Comparison of ENCODE assay signal across 1 cellular context in genomic region chr19:29665215-29665825, GRCh38.
TF ChIP-seq lines count a peak whose summit lies in the region.

A gene with protein sequence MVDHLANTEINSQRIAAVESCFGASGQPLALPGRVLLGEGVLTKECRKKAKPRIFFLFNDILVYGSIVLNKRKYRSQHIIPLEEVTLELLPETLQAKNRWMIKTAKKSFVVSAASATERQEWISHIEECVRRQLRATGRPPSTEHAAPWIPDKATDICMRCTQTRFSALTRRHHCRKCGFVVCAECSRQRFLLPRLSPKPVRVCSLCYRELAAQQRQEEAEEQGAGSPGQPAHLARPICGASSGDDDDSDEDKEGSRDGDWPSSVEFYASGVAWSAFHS (plus strand): TSS chr19:29665461. CDS start chr19:29673840, 8,379 bp downstream.

TF ChIP-seq in HEK293, 187 proteins besides CTCF, POLR2A, EP300 and RAD21 (continued from another document):
- TF ChIP-seq, protein P1, sequence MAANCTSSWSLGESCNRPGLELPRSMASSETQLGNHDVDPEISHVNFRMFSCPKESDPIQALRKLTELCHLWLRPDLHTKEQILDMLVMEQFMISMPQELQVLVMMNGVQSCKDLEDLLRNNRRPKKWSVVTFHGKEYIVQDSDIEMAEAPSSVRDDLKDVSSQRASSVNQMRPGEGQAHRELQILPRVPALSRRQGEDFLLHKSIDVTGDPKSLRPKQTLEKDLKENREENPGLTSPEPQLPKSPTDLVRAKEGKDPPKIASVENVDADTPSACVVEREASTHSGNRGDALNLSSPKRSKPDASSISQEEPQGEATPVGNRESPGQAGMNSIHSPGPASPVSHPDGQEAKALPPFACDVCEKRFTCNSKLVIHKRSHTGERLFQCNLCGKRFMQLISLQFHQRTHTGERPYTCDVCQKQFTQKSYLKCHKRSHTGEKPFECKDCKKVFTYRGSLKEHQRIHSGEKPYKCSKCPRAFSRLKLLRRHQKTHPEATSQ (tag by site-specific recombination; IDR thresholded peaks at IDR 0.05) = peak; percentile 30; the same call in 1 of the 2 replicates
- no peak for TF ChIP-seq ZNF677 (tag by site-specific recombination; IDR thresholded peaks at IDR 0.05)
- 0 out of 2 replicates have a peak, but pooled peaks have one; percentile 16 for TF ChIP-seq ZBTB44 (tag by site-specific recombination; IDR thresholded peaks at IDR 0.05)
- TF ChIP-seq ZNF621 (tag by site-specific recombination; IDR thresholded peaks at IDR 0.05) = no peak
- TF ChIP-seq ZNF701 (tag by site-specific recombination; IDR thresholded peaks at IDR 0.05) = no peak
- TF ChIP-seq ZNF529 (tag by site-specific recombination; IDR thresholded peaks at IDR 0.05; ENCODE audit: insufficient replicate concordance) = no peak
- peak; percentile 54; the same call in 1 of the 2 replicates for TF ChIP-seq BCL11A (tag by site-specific recombination; IDR thresholded peaks at IDR 0.05; ENCODE audit: low read depth)
- no peak for TF ChIP-seq ZNF645 (tag by site-specific recombination; IDR thresholded peaks at IDR 0.05)
- TF ChIP-seq ZNF174 (tag by site-specific recombination; IDR thresholded peaks at IDR 0.05) = no peak
- TF ChIP-seq ZNF391 (tag by site-specific recombination; IDR thresholded peaks at IDR 0.05; ENCODE audit: borderline replicate concordance, low read depth) = peak; percentile 66; the same call in 1 of the 2 replicates
- no peak for TF ChIP-seq ZNF654 (tag by site-specific recombination; IDR thresholded peaks at IDR 0.05; ENCODE audit: low read depth)
- peak; percentile 31; the same call in 1 of the 2 replicates for TF ChIP-seq ZNF133 (tag by site-specific recombination; IDR thresholded peaks at IDR 0.05)
- TF ChIP-seq SCRT2 (tag by site-specific recombination; IDR thresholded peaks at IDR 0.05) = no peak
- TF ChIP-seq ZNF777 (tag by site-specific recombination; IDR thresholded peaks at IDR 0.05; ENCODE audit: borderline replicate concordance) = peak; percentile 59; the same call in 1 of the 2 replicates
- no peak for TF ChIP-seq SETDB1 (IDR thresholded peaks at IDR 0.05; ENCODE audit: insufficient read length, low read length)
- TF ChIP-seq ZNF518A (tag by site-specific recombination; conservative IDR thresholded peaks at IDR 0.05; ENCODE audit: low read depth) = no peak
- no peak for TF ChIP-seq ZNF837 (tag by site-specific recombination; IDR thresholded peaks at IDR 0.05)
- TF ChIP-seq HOXD13 (CRISPR knock-in tag; IDR thresholded peaks at IDR 0.05; ENCODE audit: borderline replicate concordance) = no peak
- TF ChIP-seq ZFP3 (tag by site-specific recombination; IDR thresholded peaks at IDR 0.05; ENCODE audit: low read depth) = no peak
- TF ChIP-seq ZSCAN23 (tag by site-specific recombination; IDR thresholded peaks at IDR 0.05) = no peak
- TF ChIP-seq ZNF26 (tag by site-specific recombination; IDR thresholded peaks at IDR 0.05) = no peak
- TF ChIP-seq ZNF155 (tag by site-specific recombination; IDR thresholded peaks at IDR 0.05) = no peak
- no peak for TF ChIP-seq TRIM28 (IDR thresholded peaks at IDR 0.05; ENCODE audit: borderline replicate concordance, low read length)
- TF ChIP-seq ZBTB21 (tag by site-specific recombination; IDR thresholded peaks at IDR 0.05) = no peak
- peak; percentile 88; the same call in 1 of the 2 replicates for TF ChIP-seq GLIS1 (tag by site-specific recombination; IDR thresholded peaks at IDR 0.05)
- no peak for TF ChIP-seq ZNF624 (tag by site-specific recombination; IDR thresholded peaks at IDR 0.05)
- TF ChIP-seq ZNF114 (tag by site-specific recombination; IDR thresholded peaks at IDR 0.05) = no peak
- peak; percentile 70; the same call in 1 of the 2 replicates for TF ChIP-seq GLIS2 (tag by site-specific recombination; IDR thresholded peaks at IDR 0.05)
- peak; percentile 66; the same call in 1 of the 2 replicates for TF ChIP-seq KLF8 (tag by site-specific recombination; IDR thresholded peaks at IDR 0.05)
- 0 out of 2 replicates have a peak, but pooled peaks have one; percentile 4 for TF ChIP-seq ZNF585B (tag by site-specific recombination; IDR thresholded peaks at IDR 0.05)
- no peak for TF ChIP-seq ZNF530 (tag by site-specific recombination; IDR thresholded peaks at IDR 0.05; ENCODE audit: low read depth)
- TF ChIP-seq ZNF423 (tag by site-specific recombination; IDR thresholded peaks at IDR 0.05) = peak; percentile 58; the same call in 1 of the 2 replicates
- no peak for TF ChIP-seq ZNF16 (tag by site-specific recombination; IDR thresholded peaks at IDR 0.05; ENCODE audit: low read depth)
- TF ChIP-seq SP7 (tag by site-specific recombination; IDR thresholded peaks at IDR 0.05) = no peak
- no peak for TF ChIP-seq EGR2 (tag by site-specific recombination; IDR thresholded peaks at IDR 0.05; ENCODE audit: low read depth)
- TF ChIP-seq SP3 (tag by site-specific recombination; IDR thresholded peaks at IDR 0.05) = peak; percentile 30; the same call in 1 of the 2 replicates
- peak; percentile 70 for TF ChIP-seq SP2 (tag by site-specific recombination; IDR thresholded peaks at IDR 0.05)
- no peak for TF ChIP-seq FEZF1 (tag by site-specific recombination; IDR thresholded peaks at IDR 0.05)
- no peak for TF ChIP-seq ZNF785 (tag by site-specific recombination; IDR thresholded peaks at IDR 0.05)
- TF ChIP-seq ZNF24 (tag by site-specific recombination; IDR thresholded peaks at IDR 0.05) = no peak
- TF ChIP-seq, protein P2, sequence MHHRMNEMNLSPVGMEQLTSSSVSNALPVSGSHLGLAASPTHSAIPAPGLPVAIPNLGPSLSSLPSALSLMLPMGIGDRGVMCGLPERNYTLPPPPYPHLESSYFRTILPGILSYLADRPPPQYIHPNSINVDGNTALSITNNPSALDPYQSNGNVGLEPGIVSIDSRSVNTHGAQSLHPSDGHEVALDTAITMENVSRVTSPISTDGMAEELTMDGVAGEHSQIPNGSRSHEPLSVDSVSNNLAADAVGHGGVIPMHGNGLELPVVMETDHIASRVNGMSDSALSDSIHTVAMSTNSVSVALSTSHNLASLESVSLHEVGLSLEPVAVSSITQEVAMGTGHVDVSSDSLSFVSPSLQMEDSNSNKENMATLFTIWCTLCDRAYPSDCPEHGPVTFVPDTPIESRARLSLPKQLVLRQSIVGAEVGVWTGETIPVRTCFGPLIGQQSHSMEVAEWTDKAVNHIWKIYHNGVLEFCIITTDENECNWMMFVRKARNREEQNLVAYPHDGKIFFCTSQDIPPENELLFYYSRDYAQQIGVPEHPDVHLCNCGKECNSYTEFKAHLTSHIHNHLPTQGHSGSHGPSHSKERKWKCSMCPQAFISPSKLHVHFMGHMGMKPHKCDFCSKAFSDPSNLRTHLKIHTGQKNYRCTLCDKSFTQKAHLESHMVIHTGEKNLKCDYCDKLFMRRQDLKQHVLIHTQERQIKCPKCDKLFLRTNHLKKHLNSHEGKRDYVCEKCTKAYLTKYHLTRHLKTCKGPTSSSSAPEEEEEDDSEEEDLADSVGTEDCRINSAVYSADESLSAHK (tag by site-specific recombination; IDR thresholded peaks at IDR 0.05) = no peak
- TF ChIP-seq ZBTB8A (tag by site-specific recombination; IDR thresholded peaks at IDR 0.05) = peak; percentile 99
- no peak for TF ChIP-seq ZNF302 (tag by site-specific recombination; IDR thresholded peaks at IDR 0.05; ENCODE audit: low read depth)
- no peak for TF ChIP-seq ZNF157 (tag by site-specific recombination; IDR thresholded peaks at IDR 0.05)
- no peak for TF ChIP-seq ZNF2 (tag by site-specific recombination; IDR thresholded peaks at IDR 0.05)
- no peak for TF ChIP-seq ZNF280D (tag by site-specific recombination; IDR thresholded peaks at IDR 0.05)
- no peak for TF ChIP-seq ZNF626 (tag by site-specific recombination; IDR thresholded peaks at IDR 0.05)
- TF ChIP-seq KLF7 (tag by site-specific recombination; IDR thresholded peaks at IDR 0.05; ENCODE audit: borderline replicate concordance) = 0 out of 2 replicates have a peak, but pooled peaks have one; percentile 29
